8 cellular contexts compared by ENCODE assay signal in genomic region chr12:31362759-31363415, GRCh38. TPM values are rescaled to one million over a fixed set of nuclear protein-coding genes. Genes with fewer than 3 reads are reported as not detected.
DNase-seq lines count a peak whose midpoint lies in the region; ATAC-seq and TF ChIP-seq lines count a peak whose summit lies in the region.

No MANE protein-coding gene starts in this region.

- no peaks in the 10 kb centered on the region for H3K36me3 ChIP-seq in BLaER1 treated with 17β-estradiol and CSF1 and Interleukin-3, amounts not matched to agents 10 nM and 100 nM
- no peaks in the 10 kb centered on the region for H3K36me3 ChIP-seq in sigmoid colon

- peak; percentile 54 for ATAC-seq in GM18508 (IDR thresholded peaks at IDR 0.05; ENCODE audit: insufficient read depth, unreplicated experiment)
- peak; percentile 65 for ATAC-seq in HG02852 (IDR thresholded peaks at IDR 0.05; ENCODE audit: unreplicated experiment)
- peak; percentile 80 for ATAC-seq in left colon

- no peaks in the 10 kb centered on the region for H3K27me3 ChIP-seq in BLaER1 treated with 17β-estradiol and CSF1 and Interleukin-3, amounts not matched to agents 10 nM and 100 nM
- no peaks in the 10 kb centered on the region for H3K27me3 ChIP-seq in sigmoid colon

- H3K27ac ChIP-seq in BLaER1 treated with 17β-estradiol and CSF1 and Interleukin-3, amounts not matched to agents 10 nM and 100 nM = peak overlapping the region in 9 of 11 experiments; percentile 36 to 63 (median 58); a peak in 19 of 22 replicates
- H3K27ac ChIP-seq in sigmoid colon = no peak overlapping the region

- H3K4me3 ChIP-seq in BLaER1 treated with 17β-estradiol and CSF1 and Interleukin-3, amounts not matched to agents 10 nM and 100 nM = no peak overlapping the region
- H3K4me3 ChIP-seq in sigmoid colon = no peak overlapping the region

- TF ChIP-seq POLR2A in sigmoid colon (IDR thresholded peaks at IDR 0.05) = no peak

- H3K4me2 ChIP-seq in BLaER1 treated with 17β-estradiol and CSF1 and Interleukin-3, amounts not matched to agents 10 nM and 100 nM = peak overlapping the region; percentile 39 to 77 (median 64)

- no peak for TF ChIP-seq CTCF in sigmoid colon (IDR thresholded peaks at IDR 0.05)

- WGBS in sigmoid colon, 2 donors = 6 to 19% methylated on average over 6 of the region's 6 CpGs

- no peaks in the 10 kb centered on the region for H3K9me3 ChIP-seq in BLaER1 treated with 17β-estradiol and CSF1 and Interleukin-3, amounts not matched to agents 10 nM and 100 nM (replicated peaks in 1 of 11)
- no peaks in the 10 kb centered on the region for H3K9me3 ChIP-seq in sigmoid colon

- TF ChIP-seq EP300 in sigmoid colon (IDR thresholded peaks at IDR 0.05) = no peak

- no peaks in the 10 kb centered on the region for H4K20me1 ChIP-seq in BLaER1 treated with 17β-estradiol and CSF1 and Interleukin-3, amounts not matched to agents 10 nM and 100 nM

- peaks cover 16 to 23% (median 20%) of the 10 kb centered on the region in 10 experiments for H3K4me1 ChIP-seq in BLaER1 treated with 17β-estradiol and CSF1 and Interleukin-3, amounts not matched to agents 10 nM and 100 nM
- no peaks in the 10 kb centered on the region for H3K4me1 ChIP-seq in sigmoid colon

- intact Hi-C loops in left colon (cut with DNase I, micrococcal nuclease) (no loop called here), sigmoid colon (cut with DNase I) (no loop called here)

- H3K9ac ChIP-seq in BLaER1 treated with 17β-estradiol and CSF1 and Interleukin-3, amounts not matched to agents 10 nM and 100 nM = peak overlapping the region in 7 of 11 experiments; percentile 6 to 54 (median 46); a peak in 9 of 22 replicates

- DNase-seq in NCI-H146 treated with DMSO at 0.1 percent for 48 hours (lab: John Stamatoyannopoulos, UW; ENCODE audit: unreplicated experiment) = peak; percentile 76
- DNase-seq in activated CD4-positive, alpha-beta T cell treated with anti-CD3 and anti-CD28 coated beads, Interleukin-2, amount 50 U/mL, for 1 hour = peak; percentile 1
- peak; percentile 67 to 71 for DNase-seq in left colon
- no peak for DNase-seq in NCI-H226
- no peak for DNase-seq in sigmoid colon

RNA-seq across cellular contexts. Expression of gene SINHCAF, which starts 36.9 kb away (rescaled TPM):
- total RNA-seq in left colon = 10 to 100 TPM; 66.7 to 71.0 TPM
- total RNA-seq in sigmoid colon = 10 to 100 TPM; 38.2 to 68.4 (median 51.8) TPM
- polyA plus RNA-seq in sigmoid colon = 10 to 100 TPM; 31.1 to 53.9 (median 51.7) TPM

Comparison
In these comparisons a context has a peak if more than half of its experiments do, and no peak if none do; other contexts are left out.
1. H3K27ac ChIP-seq: peak in BLaER1 treated with 17β-estradiol and CSF1 and Interleukin-3, amounts not matched to agents 10 nM and 100 nM (9 of 11); none in sigmoid colon (0 of 4).
2. DNase-seq: peak in NCI-H146 treated with DMSO at 0.1 percent for 48 hours (single experiment), activated CD4-positive, alpha-beta T cell treated with anti-CD3 and anti-CD28 coated beads, Interleukin-2, amount 50 U/mL, for 1 hour (single experiment) and left colon (2 of 2); none in NCI-H226 (single experiment) and sigmoid colon (single experiment).
3. Peak in every context shown above with its lines, with median percentiles within 50 percentile points of each other: ATAC-seq.